In genomic region chr12:124446364-124446763, GRCh38 we compare ENCODE assay signal across 18 cellular contexts.
DNase-seq lines count a peak whose midpoint lies in the region; ATAC-seq and TF ChIP-seq lines count a peak whose summit lies in the region.
"Had no signal": no experiment of that assay in that cellular context is flagged by ENCODE, and none has a peak within 500 bp of the region (broad histone marks: within the 10 kb centered on the region; RNA-seq: fewer than 3 reads in every experiment).

No MANE protein-coding gene starts in this region.

- no peaks in the 10 kb centered on the region for H3K9me3 ChIP-seq in right cardiac atrium (ENCODE audit: control insufficient read depth, low read length)
- H3K9me3 ChIP-seq in lower lobe of right lung, result no peaks in the 10 kb centered on the region
- no peaks in the 10 kb centered on the region for H3K9me3 ChIP-seq in aorta (ENCODE audit: control insufficient read depth, low read length)

- ATAC-seq in right cardiac atrium, result no peak
- ATAC-seq in lower lobe of right lung, result no peak
- no peak for ATAC-seq in aorta (ENCODE audit: low FRiP score)
- ATAC-seq in GM18861 (IDR thresholded peaks at IDR 0.05; ENCODE audit: unreplicated experiment), result no peak

- H3K27ac ChIP-seq in right cardiac atrium (ENCODE audit: low read length), result no peak overlapping the region
- peak overlapping the region; percentile 90; the same call in 1 of the 2 replicates for H3K27ac ChIP-seq in RWPE1
- H3K27ac ChIP-seq in lower lobe of right lung, result no peak overlapping the region
- H3K27ac ChIP-seq in aorta (ENCODE audit: low read depth in 1 of 2, low read length in 2 of 2), result no peak overlapping the region
- H3K27ac ChIP-seq: C4-2B had no signal

- intact Hi-C loops in right cardiac atrium (cut with DNase I) (no loop called here), cardiac septum (cut with DNase I) (no loop called here), lower lobe of right lung (cut with DNase I) (no loop called here), aorta (cut with DNase I) (no loop called here)

- H3K4me1 ChIP-seq in right cardiac atrium (ENCODE audit: control insufficient read depth, insufficient read depth, low read length) (peaks cover 6% of the 10 kb centered on the region), lower lobe of right lung (peaks cover 11% of the 10 kb centered on the region), aorta (ENCODE audit: control insufficient read depth in 1 of 2, insufficient read depth in 2 of 2, low read length in 2 of 2) (peaks cover 0 to 4% of the 10 kb centered on the region in 2 donors)

- DNase-seq in right cardiac atrium, result peak in 2 of 3 donors; percentile 28 to 30
- DNase-seq in cardiac septum (ENCODE audit: low spot score), result no peak
- DNase-seq in RWPE1 (ENCODE audit: low spot score), result no peak
- DNase-seq in lower lobe of right lung, result peak; percentile 22
- DNase-seq in aorta, result peak; percentile 34 to 35
- DNase-seq in NCI-H524 treated with DMSO at 0.1 percent for 48 hours (lab: John Stamatoyannopoulos, UW), result no peak
- DNase-seq: ACHN, DMS79, NCI-H1417, NCI-H187, NCI-H2107, NCI-H2227 treated with DMSO at 0.1 percent for 48 hours, NCI-H510A treated with DMSO at 0.1 percent for 48 hours, NCI-H82, OCI-M1, SIG-M5 had no signal

- TF ChIP-seq CTCF in RWPE1 (conservative IDR thresholded peaks at IDR 0.05; ENCODE audit: low read depth) (no peak), lower lobe of right lung (IDR thresholded peaks at IDR 0.05) (no peak)

- CTCF ChIA-PET in RWPE1 (lab: Yijun Ruan, JAX), result interaction anchor here (0.7 kb wide), 1 partner anchor 489 kb away, joined by 6 read pairs; no protein-coding TSS in a partner anchor

- WGBS in right cardiac atrium, result 87% methylated on average over 2 of the region's 2 CpGs
- 86 to 91% methylated on average over 2 of the region's 2 CpGs for WGBS in aorta, 2 donors

- H3K36me3 ChIP-seq in lower lobe of right lung, result peaks cover 84% of the 10 kb centered on the region
- H3K36me3 ChIP-seq in aorta (ENCODE audit: control insufficient read depth in 1 of 2, insufficient read depth in 2 of 2, low read length in 1 of 2), result no peaks in the 10 kb centered on the region

- H3K27me3 ChIP-seq in right cardiac atrium (ENCODE audit: control insufficient read depth, insufficient read depth) (no peaks in the 10 kb centered on the region), lower lobe of right lung (ENCODE audit: low read depth) (no peaks in the 10 kb centered on the region), aorta (ENCODE audit: control insufficient read depth in 1 of 2, insufficient read depth in 2 of 2, low read length in 1 of 2) (no peaks in the 10 kb centered on the region)

- POLR2A ChIA-PET in RWPE1 (lab: Yijun Ruan, JAX; ENCODE audit: low non-redundant PET), result no interaction called here

- H3K4me3 ChIP-seq in right cardiac atrium (ENCODE audit: low read length) (no peak overlapping the region), lower lobe of right lung (no peak overlapping the region), aorta (ENCODE audit: low read length in 2 of 2) (no peak overlapping the region)

Comparison
In these comparisons a context has a peak if more than half of its experiments do, and no peak if none do; other contexts are left out.
1. DNase-seq: peak in right cardiac atrium (2 of 3), lower lobe of right lung (single experiment) and aorta (2 of 2); none in cardiac septum (single experiment), RWPE1 (single experiment) and NCI-H524 treated with DMSO at 0.1 percent for 48 hours (single experiment).